In the genomic region with DNA sequence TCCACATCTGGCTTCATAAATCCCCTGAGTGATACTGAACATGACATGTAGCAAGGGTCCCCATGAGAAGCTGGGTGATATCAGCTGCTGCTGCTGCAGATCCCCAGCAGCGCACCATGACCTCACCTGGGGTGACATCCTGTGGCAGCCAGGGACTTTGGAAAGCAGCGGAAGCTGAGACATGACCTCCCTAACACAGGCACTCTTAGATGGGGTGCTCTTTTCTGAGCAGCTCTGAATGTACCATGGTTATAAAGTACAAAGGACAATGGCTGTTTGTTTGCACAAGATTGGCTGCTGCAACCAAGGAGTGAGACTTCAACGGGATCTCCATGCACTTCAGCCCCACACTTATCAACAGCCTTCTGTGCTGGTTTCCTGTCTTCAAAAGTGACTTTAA, we compare ENCODE assay signal across 1 cellular context.
TF ChIP-seq lines count a peak whose summit lies in the region.

No MANE protein-coding gene starts in this region.

TF ChIP-seq in HepG2, 621 proteins besides CTCF, POLR2A, EP300 and RAD21 (continued from another document and continues in another):
- TF ChIP-seq, protein P1, sequence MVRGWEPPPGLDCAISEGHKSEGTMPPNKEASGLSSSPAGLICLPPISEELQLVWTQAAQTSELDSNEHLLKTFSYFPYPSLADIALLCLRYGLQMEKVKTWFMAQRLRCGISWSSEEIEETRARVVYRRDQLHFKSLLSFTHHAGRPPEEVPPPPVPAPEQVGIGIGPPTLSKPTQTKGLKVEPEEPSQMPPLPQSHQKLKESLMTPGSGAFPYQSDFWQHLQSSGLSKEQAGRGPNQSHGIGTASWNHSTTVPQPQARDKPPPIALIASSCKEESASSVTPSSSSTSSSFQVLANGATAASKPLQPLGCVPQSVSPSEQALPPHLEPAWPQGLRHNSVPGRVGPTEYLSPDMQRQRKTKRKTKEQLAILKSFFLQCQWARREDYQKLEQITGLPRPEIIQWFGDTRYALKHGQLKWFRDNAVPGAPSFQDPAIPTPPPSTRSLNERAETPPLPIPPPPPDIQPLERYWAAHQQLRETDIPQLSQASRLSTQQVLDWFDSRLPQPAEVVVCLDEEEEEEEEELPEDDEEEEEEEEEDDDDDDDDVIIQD (CRISPR knock-in tag; IDR thresholded peaks at IDR 0.05; ENCODE audit: low read depth) = peak; percentile 92
- TF ChIP-seq REPIN1 (CRISPR knock-in tag; IDR thresholded peaks at IDR 0.05; ENCODE audit: borderline replicate concordance, low read depth) (peak; percentile 58; the same call in 1 of the 2 replicates), GATAD2A (CRISPR knock-in tag; IDR thresholded peaks at IDR 0.05) (peak; percentile 95), KDM4B (CRISPR knock-in tag; IDR thresholded peaks at IDR 0.05) (0 out of 2 replicates have a peak, but pooled peaks have one; percentile 58), KDM6A (CRISPR knock-in tag; IDR thresholded peaks at IDR 0.05; ENCODE audit: low read depth) (peak; percentile 65; the same call in 1 of the 2 replicates), ZNF326 (CRISPR knock-in tag; IDR thresholded peaks at IDR 0.05; ENCODE audit: borderline replicate concordance) (no peak), ZNF761 (CRISPR knock-in tag; conservative IDR thresholded peaks at IDR 0.05) (0 out of 2 replicates have a peak, but pooled peaks have one; percentile 24), ZNF850 (CRISPR knock-in tag; conservative IDR thresholded peaks at IDR 0.05) (no peak), FOXK2 (IDR thresholded peaks at IDR 0.05) (no peak), ZNF841 (CRISPR knock-in tag; IDR thresholded peaks at IDR 0.05; ENCODE audit: borderline replicate concordance) (no peak), ZNF788 (CRISPR knock-in tag; IDR thresholded peaks at IDR 0.05; ENCODE audit: borderline replicate concordance) (peak; percentile 52; the same call in 1 of the 2 replicates), ZNF292 (CRISPR knock-in tag; IDR thresholded peaks at IDR 0.05; ENCODE audit: borderline replicate concordance, low read depth) (peak; percentile 91; the same call in 1 of the 2 replicates), ZNF354B (CRISPR knock-in tag; IDR thresholded peaks at IDR 0.05) (no peak), KLF9 (CRISPR knock-in tag; IDR thresholded peaks at IDR 0.05; ENCODE audit: low read depth) (no peak), ZFP36L1 (CRISPR knock-in tag; IDR thresholded peaks at IDR 0.05) (peak; percentile 65; the same call in 1 of the 2 replicates), ZSCAN31 (CRISPR knock-in tag; IDR thresholded peaks at IDR 0.05; ENCODE audit: low read depth) (no peak), MIXL1 (CRISPR knock-in tag; IDR thresholded peaks at IDR 0.05) (peak; percentile 70; the same call in 1 of the 2 replicates), ZNF350 (CRISPR knock-in tag; IDR thresholded peaks at IDR 0.05; ENCODE audit: borderline replicate concordance, low read depth) (no peak), PHF5A (CRISPR knock-in tag; IDR thresholded peaks at IDR 0.05; ENCODE audit: low read depth, unreplicated experiment) (peak; percentile 36), CCDC6 (CRISPR knock-in tag; IDR thresholded peaks at IDR 0.05) (no peak), SMC3 (IDR thresholded peaks at IDR 0.05; ENCODE audit: low read length) (0 out of 2 replicates have a peak, but pooled peaks have one; percentile 16), ZFP37 (CRISPR knock-in tag; IDR thresholded peaks at IDR 0.05; ENCODE audit: borderline replicate concordance) (no peak; the same call in 1 of the 2 replicates), ZNF619 (CRISPR knock-in tag; IDR thresholded peaks at IDR 0.05) (no peak), NCOA2 (CRISPR knock-in tag; IDR thresholded peaks at IDR 0.05) (peak; percentile 81), ISX (CRISPR knock-in tag; conservative IDR thresholded peaks at IDR 0.05) (no peak), FOSL2 (CRISPR knock-in tag; IDR thresholded peaks at IDR 0.05) (peak; percentile 68), SP5 (CRISPR knock-in tag; IDR thresholded peaks at IDR 0.05; ENCODE audit: borderline replicate concordance, low read depth) (no peak), ZNF724P (CRISPR knock-in tag; IDR thresholded peaks at IDR 0.05; ENCODE audit: borderline replicate concordance) (no peak), ZNF317 (CRISPR knock-in tag; IDR thresholded peaks at IDR 0.05) (peak; percentile 64), TEAD3 (CRISPR knock-in tag; optimal IDR thresholded peaks at IDR 0.05; ENCODE audit: borderline replicate concordance) (peak; percentile 57), ZNF879 (CRISPR knock-in tag; IDR thresholded peaks at IDR 0.05) (no peak), HOXA5 (CRISPR knock-in tag; IDR thresholded peaks at IDR 0.05) (no peak), RCOR2 (CRISPR knock-in tag; IDR thresholded peaks at IDR 0.05) (peak; percentile 93), ZNF121 (CRISPR knock-in tag; IDR thresholded peaks at IDR 0.05) (no peak), NRL (CRISPR knock-in tag; IDR thresholded peaks at IDR 0.05; ENCODE audit: borderline replicate concordance) (no peak), ZNF562 (CRISPR knock-in tag; IDR thresholded peaks at IDR 0.05; ENCODE audit: borderline replicate concordance) (no peak), SP140L (CRISPR knock-in tag; IDR thresholded peaks at IDR 0.05; ENCODE audit: borderline replicate concordance) (no peak), SIX4 (CRISPR knock-in tag; IDR thresholded peaks at IDR 0.05) (peak; percentile 51; the same call in 1 of the 2 replicates), KMT2A (CRISPR knock-in tag; IDR thresholded peaks at IDR 0.05) (no peak; the same call in 1 of the 2 replicates), PHF21A (CRISPR knock-in tag; IDR thresholded peaks at IDR 0.05) (peak; percentile 78), FOXA3 (CRISPR knock-in tag; IDR thresholded peaks at IDR 0.05) (peak; percentile 84), RARA (CRISPR knock-in tag; IDR thresholded peaks at IDR 0.05) (peak; percentile 83), ZNF264 (CRISPR knock-in tag; IDR thresholded peaks at IDR 0.05) (peak; percentile 70; the same call in 1 of the 2 replicates), AGO2 (optimal IDR thresholded peaks at IDR 0.05; ENCODE audit: low read depth, low read length) (no peak), ZNF441 (CRISPR knock-in tag; IDR thresholded peaks at IDR 0.05; ENCODE audit: borderline replicate concordance) (peak; percentile 56; the same call in 1 of the 2 replicates), ZNF335 (CRISPR knock-in tag; IDR thresholded peaks at IDR 0.05) (no peak), ARID3A (IDR thresholded peaks at IDR 0.05; ENCODE audit: low read depth, low read length) (peak; percentile 29; the same call in 1 of the 2 replicates), ZSCAN21 (CRISPR knock-in tag; IDR thresholded peaks at IDR 0.05; ENCODE audit: borderline replicate concordance) (no peak), MTA1 (CRISPR knock-in tag; IDR thresholded peaks at IDR 0.05; ENCODE audit: borderline replicate concordance) (peak; percentile 55), ZNF614 (CRISPR knock-in tag; IDR thresholded peaks at IDR 0.05; ENCODE audit: borderline replicate concordance) (peak; percentile 91; the same call in 1 of the 2 replicates), ZNF709 (CRISPR knock-in tag; IDR thresholded peaks at IDR 0.05) (no peak), ELF3 (CRISPR knock-in tag; IDR thresholded peaks at IDR 0.05) (peak; percentile 75; the same call in 1 of the 2 replicates), CBFB (CRISPR knock-in tag; IDR thresholded peaks at IDR 0.05) (0 out of 2 replicates have a peak, but pooled peaks have one; percentile 30), THAP11 (CRISPR knock-in tag; IDR thresholded peaks at IDR 0.05) (peak; percentile 57), KLF13 (CRISPR knock-in tag; IDR thresholded peaks at IDR 0.05) (no peak), ZNF552 (CRISPR knock-in tag; IDR thresholded peaks at IDR 0.05; ENCODE audit: borderline replicate concordance) (no peak), ISL2 (CRISPR knock-in tag; IDR thresholded peaks at IDR 0.05) (peak; percentile 75; the same call in 1 of the 2 replicates)
- TF ChIP-seq, protein P2, sequence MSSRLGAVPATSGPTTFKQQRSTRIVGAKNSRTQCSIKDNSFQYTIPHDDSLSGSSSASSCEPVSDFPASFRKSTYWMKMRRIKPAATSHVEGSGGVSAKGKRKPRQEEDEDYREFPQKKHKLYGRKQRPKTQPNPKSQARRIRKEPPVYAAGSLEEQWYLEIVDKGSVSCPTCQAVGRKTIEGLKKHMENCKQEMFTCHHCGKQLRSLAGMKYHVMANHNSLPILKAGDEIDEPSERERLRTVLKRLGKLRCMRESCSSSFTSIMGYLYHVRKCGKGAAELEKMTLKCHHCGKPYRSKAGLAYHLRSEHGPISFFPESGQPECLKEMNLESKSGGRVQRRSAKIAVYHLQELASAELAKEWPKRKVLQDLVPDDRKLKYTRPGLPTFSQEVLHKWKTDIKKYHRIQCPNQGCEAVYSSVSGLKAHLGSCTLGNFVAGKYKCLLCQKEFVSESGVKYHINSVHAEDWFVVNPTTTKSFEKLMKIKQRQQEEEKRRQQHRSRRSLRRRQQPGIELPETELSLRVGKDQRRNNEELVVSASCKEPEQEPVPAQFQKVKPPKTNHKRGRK (CRISPR knock-in tag; IDR thresholded peaks at IDR 0.05) = no peak
- TF ChIP-seq, protein P3, sequence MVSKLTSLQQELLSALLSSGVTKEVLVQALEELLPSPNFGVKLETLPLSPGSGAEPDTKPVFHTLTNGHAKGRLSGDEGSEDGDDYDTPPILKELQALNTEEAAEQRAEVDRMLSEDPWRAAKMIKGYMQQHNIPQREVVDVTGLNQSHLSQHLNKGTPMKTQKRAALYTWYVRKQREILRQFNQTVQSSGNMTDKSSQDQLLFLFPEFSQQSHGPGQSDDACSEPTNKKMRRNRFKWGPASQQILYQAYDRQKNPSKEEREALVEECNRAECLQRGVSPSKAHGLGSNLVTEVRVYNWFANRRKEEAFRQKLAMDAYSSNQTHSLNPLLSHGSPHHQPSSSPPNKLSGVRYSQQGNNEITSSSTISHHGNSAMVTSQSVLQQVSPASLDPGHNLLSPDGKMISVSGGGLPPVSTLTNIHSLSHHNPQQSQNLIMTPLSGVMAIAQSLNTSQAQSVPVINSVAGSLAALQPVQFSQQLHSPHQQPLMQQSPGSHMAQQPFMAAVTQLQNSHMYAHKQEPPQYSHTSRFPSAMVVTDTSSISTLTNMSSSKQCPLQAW (CRISPR knock-in tag; IDR thresholded peaks at IDR 0.05) = peak; percentile 76
- TF ChIP-seq, protein P4, sequence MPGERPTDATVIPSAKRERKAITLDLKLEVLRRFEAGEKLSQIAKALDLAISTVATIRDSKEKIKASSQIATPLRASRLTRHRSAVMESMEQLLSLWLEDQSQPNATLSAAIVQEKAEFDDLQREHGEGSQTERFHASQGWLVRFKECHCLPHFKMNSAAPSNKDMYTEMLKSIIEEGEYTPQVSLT (CRISPR knock-in tag; IDR thresholded peaks at IDR 0.05; ENCODE audit: borderline replicate concordance, low read depth) = no peak
- TF ChIP-seq, protein P5, sequence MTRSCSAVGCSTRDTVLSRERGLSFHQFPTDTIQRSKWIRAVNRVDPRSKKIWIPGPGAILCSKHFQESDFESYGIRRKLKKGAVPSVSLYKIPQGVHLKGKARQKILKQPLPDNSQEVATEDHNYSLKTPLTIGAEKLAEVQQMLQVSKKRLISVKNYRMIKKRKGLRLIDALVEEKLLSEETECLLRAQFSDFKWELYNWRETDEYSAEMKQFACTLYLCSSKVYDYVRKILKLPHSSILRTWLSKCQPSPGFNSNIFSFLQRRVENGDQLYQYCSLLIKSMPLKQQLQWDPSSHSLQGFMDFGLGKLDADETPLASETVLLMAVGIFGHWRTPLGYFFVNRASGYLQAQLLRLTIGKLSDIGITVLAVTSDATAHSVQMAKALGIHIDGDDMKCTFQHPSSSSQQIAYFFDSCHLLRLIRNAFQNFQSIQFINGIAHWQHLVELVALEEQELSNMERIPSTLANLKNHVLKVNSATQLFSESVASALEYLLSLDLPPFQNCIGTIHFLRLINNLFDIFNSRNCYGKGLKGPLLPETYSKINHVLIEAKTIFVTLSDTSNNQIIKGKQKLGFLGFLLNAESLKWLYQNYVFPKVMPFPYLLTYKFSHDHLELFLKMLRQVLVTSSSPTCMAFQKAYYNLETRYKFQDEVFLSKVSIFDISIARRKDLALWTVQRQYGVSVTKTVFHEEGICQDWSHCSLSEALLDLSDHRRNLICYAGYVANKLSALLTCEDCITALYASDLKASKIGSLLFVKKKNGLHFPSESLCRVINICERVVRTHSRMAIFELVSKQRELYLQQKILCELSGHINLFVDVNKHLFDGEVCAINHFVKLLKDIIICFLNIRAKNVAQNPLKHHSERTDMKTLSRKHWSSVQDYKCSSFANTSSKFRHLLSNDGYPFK (CRISPR knock-in tag; IDR thresholded peaks at IDR 0.05; ENCODE audit: borderline replicate concordance) = no peak; the same call in 1 of the 2 replicates
- TF ChIP-seq, protein P6, sequence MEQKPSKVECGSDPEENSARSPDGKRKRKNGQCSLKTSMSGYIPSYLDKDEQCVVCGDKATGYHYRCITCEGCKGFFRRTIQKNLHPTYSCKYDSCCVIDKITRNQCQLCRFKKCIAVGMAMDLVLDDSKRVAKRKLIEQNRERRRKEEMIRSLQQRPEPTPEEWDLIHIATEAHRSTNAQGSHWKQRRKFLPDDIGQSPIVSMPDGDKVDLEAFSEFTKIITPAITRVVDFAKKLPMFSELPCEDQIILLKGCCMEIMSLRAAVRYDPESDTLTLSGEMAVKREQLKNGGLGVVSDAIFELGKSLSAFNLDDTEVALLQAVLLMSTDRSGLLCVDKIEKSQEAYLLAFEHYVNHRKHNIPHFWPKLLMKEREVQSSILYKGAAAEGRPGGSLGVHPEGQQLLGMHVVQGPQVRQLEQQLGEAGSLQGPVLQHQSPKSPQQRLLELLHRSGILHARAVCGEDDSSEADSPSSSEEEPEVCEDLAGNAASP (CRISPR knock-in tag; IDR thresholded peaks at IDR 0.05; ENCODE audit: borderline replicate concordance) = peak; percentile 98
- TF ChIP-seq, protein P7, sequence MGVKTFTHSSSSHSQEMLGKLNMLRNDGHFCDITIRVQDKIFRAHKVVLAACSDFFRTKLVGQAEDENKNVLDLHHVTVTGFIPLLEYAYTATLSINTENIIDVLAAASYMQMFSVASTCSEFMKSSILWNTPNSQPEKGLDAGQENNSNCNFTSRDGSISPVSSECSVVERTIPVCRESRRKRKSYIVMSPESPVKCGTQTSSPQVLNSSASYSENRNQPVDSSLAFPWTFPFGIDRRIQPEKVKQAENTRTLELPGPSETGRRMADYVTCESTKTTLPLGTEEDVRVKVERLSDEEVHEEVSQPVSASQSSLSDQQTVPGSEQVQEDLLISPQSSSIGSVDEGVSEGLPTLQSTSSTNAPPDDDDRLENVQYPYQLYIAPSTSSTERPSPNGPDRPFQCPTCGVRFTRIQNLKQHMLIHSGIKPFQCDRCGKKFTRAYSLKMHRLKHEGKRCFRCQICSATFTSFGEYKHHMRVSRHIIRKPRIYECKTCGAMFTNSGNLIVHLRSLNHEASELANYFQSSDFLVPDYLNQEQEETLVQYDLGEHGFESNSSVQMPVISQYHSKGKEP (CRISPR knock-in tag; IDR thresholded peaks at IDR 0.05) = no peak
